ENCODE assay signal across 8 cellular contexts in genomic region chr10:3538850-3539531, GRCh38.
A peak's percentile ranks its signal among the peaks of the same experiment; 100 is the strongest.
DNase-seq lines count a peak whose midpoint lies in the region; ATAC-seq and TF ChIP-seq lines count a peak whose summit lies in the region.

No MANE protein-coding gene starts in this region.

- no peaks in the 10 kb centered on the region for H3K9me3 ChIP-seq in mucosa of rectum (ENCODE audit: control insufficient read depth in 2 of 2, low read length in 2 of 2)

- H3K27me3 ChIP-seq in mucosa of rectum (ENCODE audit: control insufficient read depth in 2 of 2, insufficient read depth in 2 of 2, low read length in 2 of 2), result no peaks in the 10 kb centered on the region

- no peaks in the 10 kb centered on the region for H3K36me3 ChIP-seq in mucosa of rectum (ENCODE audit: control insufficient read depth in 2 of 2, insufficient read depth in 2 of 2, low read length in 2 of 2)

- DNase-seq in AG20443 (ENCODE audit: low spot score) (peak; percentile 86), HuH-7 (ENCODE audit: low spot score) (peak; percentile 46), coronary artery (ENCODE audit: low spot score) (no peak), DMS 273 treated with DMSO at 0.1 percent for 48 hours (lab: John Stamatoyannopoulos, UW) (no peak), NCI-H2227 treated with DMSO at 0.1 percent for 48 hours (lab: John Stamatoyannopoulos, UW) (no peak)
- no peak for DNase-seq in NK-92 treated with Interleukin-12 subunit alpha and Interleukin-12 subunit beta, amount 100 ng/mL, for 24 hours (lab: John Stamatoyannopoulos, UW)

- H3K4me3 ChIP-seq in coronary artery (peak overlapping the region; percentile 38), mucosa of rectum (ENCODE audit: low read length in 2 of 2) (no peak overlapping the region)

- peak overlapping the region; percentile 48 to 68 for H3K27ac ChIP-seq in coronary artery
- peak overlapping the region; percentile 25 to 32 for H3K27ac ChIP-seq in mucosa of rectum (ENCODE audit: low read depth in 2 of 2, low read length in 2 of 2)

- peak overlapping the region in 1 of 2 donors; percentile 6 for H3K9ac ChIP-seq in mucosa of rectum (ENCODE audit: low read depth in 1 of 2, low read length in 2 of 2)

- H3K4me1 ChIP-seq in mucosa of rectum (ENCODE audit: control insufficient read depth in 2 of 2, insufficient read depth in 2 of 2, low read length in 2 of 2), result no peaks in the 10 kb centered on the region

- no peak for TF ChIP-seq CTCF in coronary artery (IDR thresholded peaks at IDR 0.05)

- ATAC-seq in HG03378 (IDR thresholded peaks at IDR 0.05; ENCODE audit: unreplicated experiment), result no peak

Comparison
In these comparisons a context has a peak if more than half of its experiments do, and no peak if none do; other contexts are left out.
1. DNase-seq: peak in AG20443 (single experiment) and HuH-7 (single experiment); none in coronary artery (single experiment), DMS 273 treated with DMSO at 0.1 percent for 48 hours (single experiment), NCI-H2227 treated with DMSO at 0.1 percent for 48 hours (single experiment) and NK-92 treated with Interleukin-12 subunit alpha and Interleukin-12 subunit beta, amount 100 ng/mL, for 24 hours (single experiment).